ENCODE assay signal across 18 cellular contexts in genomic region chr13:75530536-75530935, GRCh38. TPM values are rescaled to one million over a fixed set of nuclear protein-coding genes. Genes with fewer than 3 reads are reported as not detected.
DNase-seq lines count a peak whose midpoint lies in the region; ATAC-seq and TF ChIP-seq lines count a peak whose summit lies in the region.
"Had no signal": no experiment of that assay in that cellular context is flagged by ENCODE, and none has a peak within 500 bp of the region (broad histone marks: within the 10 kb centered on the region; RNA-seq: fewer than 3 reads in every experiment).

No MANE protein-coding gene starts in this region.

- DNase-seq in activated CD4-positive, alpha-beta T cell treated with anti-CD3 and anti-CD28 coated beads for 36 hours: no peak
- no peak for DNase-seq in activated CD4-positive, alpha-beta T cell treated with anti-CD3 and anti-CD28 coated beads for 48 hours
- DNase-seq in OCI-M1 (lab: John Stamatoyannopoulos, UW) (peak; percentile 25), left cardiac atrium (no peak), lower leg skin (ENCODE audit: low spot score in 2 of 2) (no peak), Peyer's patch (no peak)
- DNase-seq: DND-41, esophagus squamous epithelium, glutamatergic neuron, GOT3, mesenchymal stem cell, NCI-H2029 treated with DMSO at 0.1 percent for 48 hours, PC-9, uterus had no signal

- intact Hi-C loops in activated CD4-positive, alpha-beta T cell treated with anti-CD3 and anti-CD28 coated beads for 36 hours (cut with DNase I, micrococcal nuclease): loop anchor here in 1 of 2 experiments (10.0 kb wide), 1 partner anchor 1794 kb away; the partner anchor contains the start of gene MYCBP2
- intact Hi-C loops in left cardiac atrium (cut with DNase I) (no loop called here), lower leg skin (cut with DNase I; ENCODE audit: low total_unique reads) (no loop called here)

- H3K4me1 ChIP-seq in liver (ENCODE audit: control insufficient read depth in 4 of 4, insufficient read depth in 4 of 4, low read length in 3 of 4) (peaks cover 0 to 17% (median 4%) of the 10 kb centered on the region in 4 donors), Peyer's patch (no peaks in the 10 kb centered on the region)
- H3K4me1 ChIP-seq: uterus had no signal

- H3K36me3 Mint-ChIP-seq in activated CD4-positive, alpha-beta T cell treated with anti-CD3 and anti-CD28 coated beads for 36 hours (ENCODE audit: low read depth): peaks cover 43% of the 10 kb centered on the region

- H3K4me3 ChIP-seq in liver (ENCODE audit: low read depth in 1 of 3, low read length in 3 of 3) (no peak overlapping the region), lower leg skin (ENCODE audit: low read depth, poor library complexity, severe bottlenecking) (no peak overlapping the region), Peyer's patch (no peak overlapping the region)
- H3K4me3 ChIP-seq: esophagus squamous epithelium, PC-9, SK-N-MC, uterus had no signal

- H3K9me3 Mint-ChIP-seq in activated CD4-positive, alpha-beta T cell treated with anti-CD3 and anti-CD28 coated beads for 36 hours (ENCODE audit: low read depth): no peaks in the 10 kb centered on the region

- POLR2A ChIA-PET in activated CD4-positive, alpha-beta T cell treated with anti-CD3 and anti-CD28 coated beads for 36 hours (lab: Charles Lee): no interaction called here

- no peaks in the 10 kb centered on the region for H3K27me3 Mint-ChIP-seq in activated CD4-positive, alpha-beta T cell treated with anti-CD3 and anti-CD28 coated beads for 36 hours

- H3K36me3 ChIP-seq in liver (ENCODE audit: control insufficient read depth in 4 of 4, insufficient read depth in 3 of 4, low read depth in 1 of 4, low read length in 3 of 4): peaks cover 0 to 5% (median 2%) of the 10 kb centered on the region in 4 donors
- peaks cover 0 to 16% (median 0%) of the 10 kb centered on the region in 3 donors for H3K36me3 ChIP-seq in Peyer's patch
- H3K36me3 ChIP-seq: uterus had no signal

- 72% methylated on average over 1 of the region's 1 CpG for WGBS in liver
- 48 to 57% methylated on average over 1 of the region's 1 CpG for WGBS in lower leg skin, 2 donors

- peak; percentile 93 for ATAC-seq in activated CD4-positive, alpha-beta T cell treated with anti-CD3 and anti-CD28 coated beads for 36 hours
- ATAC-seq in GM21717 (IDR thresholded peaks at IDR 0.05; ENCODE audit: unreplicated experiment): peak; percentile 59
- ATAC-seq in left cardiac atrium: no peak

- H3K4me3 Mint-ChIP-seq in activated CD4-positive, alpha-beta T cell treated with anti-CD3 and anti-CD28 coated beads for 36 hours: no peak overlapping the region
- H3K4me3 Mint-ChIP-seq: CD14-positive monocyte had no signal

- H3K27me3 ChIP-seq in liver (ENCODE audit: control insufficient read depth in 4 of 4, insufficient read depth in 4 of 4, low read length in 3 of 4) (no peaks in the 10 kb centered on the region), Peyer's patch (no peaks in the 10 kb centered on the region)
- H3K27me3 ChIP-seq: esophagus squamous epithelium, uterus had no signal

- peak overlapping the region; percentile 67 for H3K27ac Mint-ChIP-seq in activated CD4-positive, alpha-beta T cell treated with anti-CD3 and anti-CD28 coated beads for 36 hours
- H3K27ac Mint-ChIP-seq: CD14-positive monocyte had no signal

- CTCF ChIA-PET in activated CD4-positive, alpha-beta T cell treated with anti-CD3 and anti-CD28 coated beads for 36 hours (lab: Charles Lee): interaction anchor here (1.1 to 2.0 kb wide), 2 partner anchors 11 to 44 kb away, joined by 3 to 7 read pairs; no protein-coding TSS in a partner anchor

- peak in 1 of 2 donors; percentile 17 for TF ChIP-seq RAD21 in liver (IDR thresholded peaks at IDR 0.05)

- H3K4me1 Mint-ChIP-seq in activated CD4-positive, alpha-beta T cell treated with anti-CD3 and anti-CD28 coated beads for 36 hours: peaks cover 56% of the 10 kb centered on the region

- H3K9me3 ChIP-seq in liver (ENCODE audit: control insufficient read depth in 4 of 4, low read length in 3 of 4) (no peaks in the 10 kb centered on the region), Peyer's patch (no peaks in the 10 kb centered on the region)
- H3K9me3 ChIP-seq: esophagus squamous epithelium, uterus had no signal

- TF ChIP-seq POLR2A in lower leg skin (IDR thresholded peaks at IDR 0.05) (no peak), Peyer's patch (IDR thresholded peaks at IDR 0.05) (no peak)

- H3K9ac ChIP-seq in liver (ENCODE audit: low read depth in 1 of 2, low read length in 2 of 2): no peak overlapping the region

- H3K27ac ChIP-seq in liver (ENCODE audit: low read depth in 1 of 2, low read length in 2 of 2) (no peak overlapping the region), Peyer's patch (no peak overlapping the region)
- H3K27ac ChIP-seq: esophagus squamous epithelium, PC-9, SK-N-MC, uterus had no signal

- TF ChIP-seq CTCF in liver (IDR thresholded peaks at IDR 0.05; ENCODE audit: low read depth, low read length, missing input control) (no peak), lower leg skin (IDR thresholded peaks at IDR 0.05) (no peak), Peyer's patch (IDR thresholded peaks at IDR 0.05) (no peak)

TF ChIP-seq in liver, 16 proteins besides CTCF, POLR2A, EP300 and RAD21:
- TF ChIP-seq HNF4G (IDR thresholded peaks at IDR 0.05) (peak; percentile 23), REST (IDR thresholded peaks at IDR 0.05) (no peak), SP1 (IDR thresholded peaks at IDR 0.05) (peak; percentile 75), HNF4A (conservative IDR thresholded peaks at IDR 0.05) (peak; percentile 74 to 86), RXRA (IDR thresholded peaks at IDR 0.05) (peak in 1 of 2 donors; percentile 29), TAF1 (conservative IDR thresholded peaks at IDR 0.05) (no peak), EGR1 (IDR thresholded peaks at IDR 0.05; ENCODE audit: low read depth in 2 of 2) (no peak), GABPA (IDR thresholded peaks at IDR 0.05 in 1 of 2, conservative IDR thresholded peaks at IDR 0.05 in 1 of 2) (no peak)

RNA-seq across cellular contexts. Expression of gene COMMD6, which starts 7.1 kb away (rescaled TPM):
- total RNA-seq in activated CD4-positive, alpha-beta T cell treated with anti-CD3 and anti-CD28 coated beads for 36 hours: 100 to 1,000 TPM; 103 to 121 TPM
- total RNA-seq in liver (10 to 100 TPM; 10.1 to 33.9 TPM), left cardiac atrium (100 to 1,000 TPM; 118 to 133 TPM), lower leg skin (100 to 1,000 TPM in 1 of 4 donors, 10 to 100 TPM in 3; 15.4 to 169 (median 36.7) TPM), Peyer's patch (10 to 100 TPM; 32.7 to 56.6 (median 46.0) TPM)
- polyA plus RNA-seq in liver: 100 to 1,000 TPM in 1 of 2 donors, 10 to 100 TPM in 1; 54.9 to 149 TPM

RNA-seq across cellular contexts. Expression of gene UCHL3, which starts 19.1 kb away (rescaled TPM):
- 10 to 100 TPM; 42.2 to 45.3 TPM for total RNA-seq in activated CD4-positive, alpha-beta T cell treated with anti-CD3 and anti-CD28 coated beads for 36 hours
- total RNA-seq in liver: 10 to 100 TPM; 13.1 to 15.6 TPM
- 10 to 100 TPM; 23.7 to 55.8 TPM for polyA plus RNA-seq in liver
- 10 to 100 TPM; 21.5 to 26.1 TPM for total RNA-seq in left cardiac atrium
- 10 to 100 TPM; 30.6 to 65.1 (median 46.7) TPM for total RNA-seq in lower leg skin
- total RNA-seq in Peyer's patch: 10 to 100 TPM in 3 of 4 donors, 1 to 10 TPM in 1; 3.7 to 16.9 (median 13.7) TPM

RNA-seq across cellular contexts. Expression of gene TBC1D4, which starts 48.6 kb away (rescaled TPM):
- 10 to 100 TPM; 29.4 to 31.7 TPM for total RNA-seq in activated CD4-positive, alpha-beta T cell treated with anti-CD3 and anti-CD28 coated beads for 36 hours
- 10 to 100 TPM in 1 of 2 donors, 1 to 10 TPM in 1; 9.2 to 11.1 TPM for total RNA-seq in liver
- polyA plus RNA-seq in liver: 1 to 10 TPM; 2.3 to 3.8 TPM
- total RNA-seq in left cardiac atrium: 10 to 100 TPM; 47.7 to 54.2 TPM
- 10 to 100 TPM; 38.5 to 53.0 (median 44.1) TPM for total RNA-seq in lower leg skin
- total RNA-seq in Peyer's patch: 10 to 100 TPM; 10.5 to 35.0 (median 33.1) TPM

Comparison
In these comparisons a context has a peak if more than half of its experiments do, and no peak if none do; other contexts are left out.
1. ATAC-seq: peak in activated CD4-positive, alpha-beta T cell treated with anti-CD3 and anti-CD28 coated beads for 36 hours (single experiment) and GM21717 (single experiment); none in left cardiac atrium (0 of 2).